Comparison of ENCODE assay signal across 11 cellular contexts in genomic region chr6:142280927-142281326, GRCh38.
"Had no signal": no experiment of that assay in that cellular context is flagged by ENCODE, and none has a peak within 500 bp of the region (broad histone marks: within the 10 kb centered on the region; RNA-seq: fewer than 3 reads in every experiment).

No MANE protein-coding gene starts in this region.

- H3K36me3 ChIP-seq: HAP-1 had no signal

- H2AFZ ChIP-seq: GM23248, GM23338 had no signal

- H3K4me3 ChIP-seq: GM23248, GM23338, HAP-1 had no signal

- ATAC-seq: GM23338, HCT116 had no signal

- H3K9me3 ChIP-seq: HAP-1 had no signal

- H3K27ac ChIP-seq: GM23248 had no signal

- H3K9ac ChIP-seq: GM23248 had no signal

- DNase-seq: GM23248, GOT3, H7, H9, HCEC 1CT, HFFc6 had no signal

- FAIRE-seq: H1, H54 had no signal

- H3K4me2 ChIP-seq: GM23338 had no signal
